In genomic region chr20:4299250-4299649, GRCh38 we compare ENCODE assay signal across 23 cellular contexts. TPM values are rescaled to one million over a fixed set of nuclear protein-coding genes. Genes with fewer than 3 reads are reported as not detected.
"Had no signal": no experiment of that assay in that cellular context is flagged by ENCODE, and none has a peak within 500 bp of the region (broad histone marks: within the 10 kb centered on the region; RNA-seq: fewer than 3 reads in every experiment).

No MANE protein-coding gene starts in this region.

- H3K27ac ChIP-seq: colonic mucosa, esophagus muscularis mucosa, gastrocnemius medialis, heart left ventricle, hepatocyte, left lung, lower lobe of right lung had no signal

- H3K4me3 ChIP-seq: colonic mucosa, esophagus muscularis mucosa, gastrocnemius medialis, heart left ventricle, hepatocyte, left lung, lower lobe of right lung had no signal

- DNase-seq: colonic mucosa; cortex of kidney; effector CD8-positive, alpha-beta T cell; effector memory CD8-positive, alpha-beta T cell; foreskin melanocyte; gastrocnemius medialis; hypothalamus; immature natural killer cell; left cardiac atrium; left lung; left ventricle myocardium superior; lower lobe of right lung; mesendoderm; midbrain; naive thymus-derived CD4-positive, alpha-beta T cell had no signal

- H3K4me1 ChIP-seq: colonic mucosa, gastrocnemius medialis, lower lobe of right lung had no signal

- H3K27ac Mint-ChIP-seq: dendritic cell treated with granulocyte-macrophage colony-stimulating factor and Interleukin-4, amounts not matched to agents 40 ng/mL and 50 ng/mL, for 4 days; effector memory CD8-positive, alpha-beta T cell; immature natural killer cell; naive thymus-derived CD4-positive, alpha-beta T cell had no signal

- H3K4me2 ChIP-seq: hepatocyte had no signal

- H3K36me3 ChIP-seq: colonic mucosa, esophagus muscularis mucosa, gastrocnemius medialis, heart left ventricle, left lung, lower lobe of right lung had no signal

- H3K4me1 Mint-ChIP-seq: immature natural killer cell; naive thymus-derived CD4-positive, alpha-beta T cell had no signal

- ATAC-seq: effector memory CD8-positive, alpha-beta T cell; gastrocnemius medialis; heart left ventricle; left cardiac atrium; left ventricle myocardium superior; lower lobe of right lung; naive thymus-derived CD4-positive, alpha-beta T cell had no signal

- H3K9me3 ChIP-seq: colonic mucosa, esophagus muscularis mucosa, gastrocnemius medialis, heart left ventricle, left lung, lower lobe of right lung had no signal

- H2AFZ ChIP-seq: hepatocyte had no signal

- H3K36me3 Mint-ChIP-seq: immature natural killer cell; naive thymus-derived CD4-positive, alpha-beta T cell had no signal

- H3K4me3 Mint-ChIP-seq: dendritic cell treated with granulocyte-macrophage colony-stimulating factor and Interleukin-4, amounts not matched to agents 40 ng/mL and 50 ng/mL, for 4 days; effector memory CD8-positive, alpha-beta T cell; immature natural killer cell; naive thymus-derived CD4-positive, alpha-beta T cell had no signal

- H3K27me3 ChIP-seq: colonic mucosa, gastrocnemius medialis, hepatocyte had no signal

- H3K9me3 Mint-ChIP-seq: dendritic cell treated with granulocyte-macrophage colony-stimulating factor and Interleukin-4, amounts not matched to agents 40 ng/mL and 50 ng/mL, for 4 days; immature natural killer cell had no signal

RNA-seq across cellular contexts. Expression of gene ADRA1D, which starts 50.2 kb away (rescaled TPM):
- total RNA-seq: chondrocyte; lung microvascular endothelial cell; mononuclear cell; naive thymus-derived CD4-positive, alpha-beta T cell had no signal
- polyA plus RNA-seq: immature natural killer cell; keratinocyte; naive thymus-derived CD4-positive, alpha-beta T cell had no signal
